ENCODE assay signal across 11 cellular contexts in genomic region chr14:99188721-99189120, GRCh38.
DNase-seq lines count a peak whose midpoint lies in the region; ATAC-seq and TF ChIP-seq lines count a peak whose summit lies in the region.
"Had no signal": no experiment of that assay in that cellular context is flagged by ENCODE, and none has a peak within 500 bp of the region (broad histone marks: within the 10 kb centered on the region; RNA-seq: fewer than 3 reads in every experiment).

No MANE protein-coding gene starts in this region.

- H2BK120ac ChIP-seq in H9 (ENCODE audit: low read depth, low read length, poor library complexity, severe bottlenecking) = no peak overlapping the region

- H3K36me3 ChIP-seq in transverse colon = no peaks in the 10 kb centered on the region

- ATAC-seq in activated naive CD8-positive, alpha-beta T cell treated with anti-CD3 and anti-CD28 coated beads, Interleukin-2, amount 50 U/mL, for 24 hours = no peak
- ATAC-seq in natural killer cell treated with Interleukin-12 subunit alpha and Interleukin-12 subunit beta and Interleukin-15 and Interleukin-18, amount 100 ng/mL, for 72 hours = peak in 1 of 2 donors; percentile 22

- H3K27ac ChIP-seq in H9 (ENCODE audit: insufficient read length, low read depth, low read length) = no peak overlapping the region
- H3K27ac ChIP-seq in transverse colon = no peak overlapping the region

- H4K8ac ChIP-seq in H9 (replicated peaks; ENCODE audit: insufficient read length, low read depth, low read length) = no peak overlapping the region

- H4K91ac ChIP-seq in H9 (ENCODE audit: insufficient read length, low read depth, low read length) = no peak overlapping the region

- no peak overlapping the region for H3K4me3 Mint-ChIP-seq in H9
- H3K4me3 Mint-ChIP-seq in T-helper 2 cell treated with Interferon-gamma antibody and Interleukin-4, amounts not matched to agents 5 μg/mL and 100 μg/mL, for 36 hours = peak overlapping the region; percentile 86
- H3K4me3 Mint-ChIP-seq in activated naive CD8-positive, alpha-beta T cell treated with anti-CD3 and anti-CD28 coated beads, Interleukin-2, amount 50 U/mL, for 24 hours = peak overlapping the region; percentile 76
- H3K4me3 Mint-ChIP-seq in natural killer cell treated with Interleukin-12 subunit alpha and Interleukin-12 subunit beta and Interleukin-15 and Interleukin-18, amount 100 ng/mL, for 72 hours = peak overlapping the region; percentile 71

- no peak overlapping the region for H3K27ac Mint-ChIP-seq in H9
- peak overlapping the region; percentile 90 for H3K27ac Mint-ChIP-seq in T-helper 2 cell treated with Interferon-gamma antibody and Interleukin-4, amounts not matched to agents 5 μg/mL and 100 μg/mL, for 36 hours
- H3K27ac Mint-ChIP-seq in activated naive CD8-positive, alpha-beta T cell treated with anti-CD3 and anti-CD28 coated beads, Interleukin-2, amount 50 U/mL, for 24 hours = peak overlapping the region; percentile 98
- H3K27ac Mint-ChIP-seq in natural killer cell treated with Interleukin-12 subunit alpha and Interleukin-12 subunit beta and Interleukin-15 and Interleukin-18, amount 100 ng/mL, for 72 hours = peak overlapping the region; percentile 66 to 79

- no peak overlapping the region for H3K23ac ChIP-seq in H9 (ENCODE audit: insufficient read length, low read depth, low read length)

- no peak overlapping the region for H3K4me2 ChIP-seq in H9 (ENCODE audit: insufficient read depth, insufficient read length, low read length)
- H3K4me2 ChIP-seq: smooth muscle cell had no signal

- no peak overlapping the region for H2BK15ac ChIP-seq in H9 (ENCODE audit: low read depth, low read length)

- H3K18ac ChIP-seq in H9 (ENCODE audit: insufficient read length, low read depth, low read length) = no peak overlapping the region

- no peak overlapping the region for H3T11ph ChIP-seq in H9 (ENCODE audit: low read length)

- no peaks in the 10 kb centered on the region for H4K20me1 ChIP-seq in H9 (ENCODE audit: control insufficient read depth, insufficient read depth, insufficient read length)

- H4K5ac ChIP-seq in H9 (ENCODE audit: insufficient read length, low read depth, low read length) = no peak overlapping the region

- H3K9ac ChIP-seq in H9 (ENCODE audit: extremely low read depth, insufficient read length, low read length) = no peak overlapping the region

- in situ Hi-C loops in transverse colon (cut with MboI; ENCODE audit: low pct_ligation_motif_present in 1 of 4, low pct_unique_long_range_greater_than_20kb in 1 of 4, low sequenced_read_pairs in 3 of 4) = no loop called here

- no peaks in the 10 kb centered on the region; a peak in 1 of 7 replicates for H3K36me3 Mint-ChIP-seq in H9 (ENCODE audit: insufficient read depth in 1 of 3, low read depth in 3 of 3)
- peaks cover 48% of the 10 kb centered on the region for H3K36me3 Mint-ChIP-seq in T-helper 2 cell treated with Interferon-gamma antibody and Interleukin-4, amounts not matched to agents 5 μg/mL and 100 μg/mL, for 36 hours (ENCODE audit: low read depth)
- H3K36me3 Mint-ChIP-seq in activated naive CD8-positive, alpha-beta T cell treated with anti-CD3 and anti-CD28 coated beads, Interleukin-2, amount 50 U/mL, for 24 hours (ENCODE audit: low read depth) = peaks cover 6% of the 10 kb centered on the region
- no peaks in the 10 kb centered on the region for H3K36me3 Mint-ChIP-seq in natural killer cell treated with Interleukin-12 subunit alpha and Interleukin-12 subunit beta and Interleukin-15 and Interleukin-18, amount 100 ng/mL, for 72 hours

- no peak overlapping the region for H2BK12ac ChIP-seq in H9 (ENCODE audit: insufficient read length, low read depth, low read length)

- no peak overlapping the region for H2BK20ac ChIP-seq in H9 (ENCODE audit: low read depth, low read length, poor library complexity, severe bottlenecking)

- no peak overlapping the region for H3K14ac ChIP-seq in H9 (ENCODE audit: insufficient read depth, low read length)

- H3K4me1 Mint-ChIP-seq in H9 = peaks cover 23 to 29% of the 10 kb centered on the region in 2 experiments
- H3K4me1 Mint-ChIP-seq in T-helper 2 cell treated with Interferon-gamma antibody and Interleukin-4, amounts not matched to agents 5 μg/mL and 100 μg/mL, for 36 hours (ENCODE audit: low read depth) = peaks cover 83% of the 10 kb centered on the region
- peaks cover 92% of the 10 kb centered on the region for H3K4me1 Mint-ChIP-seq in activated naive CD8-positive, alpha-beta T cell treated with anti-CD3 and anti-CD28 coated beads, Interleukin-2, amount 50 U/mL, for 24 hours
- peaks cover 60 to 69% of the 10 kb centered on the region in 2 donors for H3K4me1 Mint-ChIP-seq in natural killer cell treated with Interleukin-12 subunit alpha and Interleukin-12 subunit beta and Interleukin-15 and Interleukin-18, amount 100 ng/mL, for 72 hours (ENCODE audit: low read depth in 2 of 2)

- DNase-seq in H9 (peak; percentile 77), NCI-H2171 (lab: John Stamatoyannopoulos, UW) (no peak), transverse colon (no peak), NCI-H187 (lab: John Stamatoyannopoulos, UW) (no peak)
- peak; percentile 45 for DNase-seq in T-helper 2 cell treated with Interferon-gamma antibody and Interleukin-4, amounts not matched to agents 5 μg/mL and 100 μg/mL, for 36 hours (ENCODE audit: low spot score)
- peak; percentile 67 for DNase-seq in activated naive CD8-positive, alpha-beta T cell treated with anti-CD3 and anti-CD28 coated beads, Interleukin-2, amount 50 U/mL, for 24 hours
- peak; percentile 44 for DNase-seq in natural killer cell treated with Interleukin-12 subunit alpha and Interleukin-12 subunit beta and Interleukin-15 and Interleukin-18, amount 100 ng/mL, for 72 hours (ENCODE audit: low spot score)
- DNase-seq: DND-41; effector CD8-positive, alpha-beta T cell; NCI-H1694 treated with DMSO at 0.1 percent for 48 hours had no signal

- WGBS in H9 (ENCODE audit: extremely low coverage, insufficient read length, low lambda C conversion rate) = no CpG with 5 or more reads among the region's 19 CpGs
- 69 to 92% methylated on average over 9 to 19 of the region's 19 CpGs for WGBS in transverse colon (ENCODE audit: low coverage in 1 of 2), 2 donors

- H3K23me2 ChIP-seq in H9 (ENCODE audit: insufficient read length, low read depth, low read length, poor library complexity, severe bottlenecking) = no peaks in the 10 kb centered on the region

- intact Hi-C loops in transverse colon (cut with DNase I; ENCODE audit: low total_unique reads) = no loop called here

- H3K79me2 ChIP-seq in H9 (ENCODE audit: insufficient read depth, low read length) = no peaks in the 10 kb centered on the region; the same call in 1 of the 2 replicates

- H3K4me1 ChIP-seq in H9 (ENCODE audit: insufficient read depth, low read length) (peaks cover 2% of the 10 kb centered on the region; the same call in 1 of the 2 replicates), transverse colon (peaks cover 0 to 12% (median 8%) of the 10 kb centered on the region in 4 donors)

- no peaks in the 10 kb centered on the region for H3K9me3 Mint-ChIP-seq in H9
- H3K9me3 Mint-ChIP-seq in T-helper 2 cell treated with Interferon-gamma antibody and Interleukin-4, amounts not matched to agents 5 μg/mL and 100 μg/mL, for 36 hours = no peaks in the 10 kb centered on the region
- no peaks in the 10 kb centered on the region for H3K9me3 Mint-ChIP-seq in activated naive CD8-positive, alpha-beta T cell treated with anti-CD3 and anti-CD28 coated beads, Interleukin-2, amount 50 U/mL, for 24 hours
- no peaks in the 10 kb centered on the region for H3K9me3 Mint-ChIP-seq in natural killer cell treated with Interleukin-12 subunit alpha and Interleukin-12 subunit beta and Interleukin-15 and Interleukin-18, amount 100 ng/mL, for 72 hours

- H3K9me3 ChIP-seq in H9 (ENCODE audit: control insufficient read depth, low read depth, low read length) (no peaks in the 10 kb centered on the region), transverse colon (no peaks in the 10 kb centered on the region)

- H2AFZ ChIP-seq in H9 (ENCODE audit: low read length) = no peak overlapping the region

- TF ChIP-seq EP300 in transverse colon (IDR thresholded peaks at IDR 0.05; ENCODE audit: low read depth) = no peak

- no peak overlapping the region for H2BK5ac ChIP-seq in H9 (ENCODE audit: insufficient read length, low read length)

- no peak overlapping the region for H2AK5ac ChIP-seq in H9 (ENCODE audit: insufficient read length, low read length)

- H3K27me3 ChIP-seq in H9 (ENCODE audit: insufficient read depth, low read length) = no peaks in the 10 kb centered on the region
- no peaks in the 10 kb centered on the region for H3K27me3 ChIP-seq in transverse colon

- H3K4me3 ChIP-seq in transverse colon = no peak overlapping the region
- H3K4me3 ChIP-seq: smooth muscle cell had no signal

- H3K4ac ChIP-seq in H9 (ENCODE audit: low read depth, low read length) = no peak overlapping the region

- no peak overlapping the region for H3K56ac ChIP-seq in H9 (ENCODE audit: insufficient read length, low read depth, low read length)

- no peaks in the 10 kb centered on the region for H3K79me1 ChIP-seq in H9 (ENCODE audit: insufficient read depth, low read depth, low read length, poor library complexity, severe bottlenecking)

- no peak for TF ChIP-seq POLR2A in transverse colon (IDR thresholded peaks at IDR 0.05)

- H3K27me3 Mint-ChIP-seq in H9 (ENCODE audit: low read depth) = no peaks in the 10 kb centered on the region; the same call in none of the 2 replicates
- no peaks in the 10 kb centered on the region for H3K27me3 Mint-ChIP-seq in T-helper 2 cell treated with Interferon-gamma antibody and Interleukin-4, amounts not matched to agents 5 μg/mL and 100 μg/mL, for 36 hours (ENCODE audit: low read depth)
- H3K27me3 Mint-ChIP-seq in activated naive CD8-positive, alpha-beta T cell treated with anti-CD3 and anti-CD28 coated beads, Interleukin-2, amount 50 U/mL, for 24 hours = no peaks in the 10 kb centered on the region
- no peaks in the 10 kb centered on the region for H3K27me3 Mint-ChIP-seq in natural killer cell treated with Interleukin-12 subunit alpha and Interleukin-12 subunit beta and Interleukin-15 and Interleukin-18, amount 100 ng/mL, for 72 hours

- TF ChIP-seq CTCF in H9 (conservative IDR thresholded peaks at IDR 0.05) (peak; percentile 77), transverse colon (IDR thresholded peaks at IDR 0.05) (no peak)

Comparison
In these comparisons a context has a peak if more than half of its experiments do, and no peak if none do; other contexts are left out.
1. DNase-seq: peak in H9 (single experiment), T-helper 2 cell treated with Interferon-gamma antibody and Interleukin-4, amounts not matched to agents 5 μg/mL and 100 μg/mL, for 36 hours (single experiment), activated naive CD8-positive, alpha-beta T cell treated with anti-CD3 and anti-CD28 coated beads, Interleukin-2, amount 50 U/mL, for 24 hours (single experiment) and natural killer cell treated with Interleukin-12 subunit alpha and Interleukin-12 subunit beta and Interleukin-15 and Interleukin-18, amount 100 ng/mL, for 72 hours (single experiment); none in NCI-H2171 (single experiment), transverse colon (single experiment) and NCI-H187 (0 of 2).
2. H3K27ac Mint-ChIP-seq: peak in T-helper 2 cell treated with Interferon-gamma antibody and Interleukin-4, amounts not matched to agents 5 μg/mL and 100 μg/mL, for 36 hours (single experiment), activated naive CD8-positive, alpha-beta T cell treated with anti-CD3 and anti-CD28 coated beads, Interleukin-2, amount 50 U/mL, for 24 hours (single experiment) and natural killer cell treated with Interleukin-12 subunit alpha and Interleukin-12 subunit beta and Interleukin-15 and Interleukin-18, amount 100 ng/mL, for 72 hours (2 of 2); none in H9 (0 of 3).
3. H3K4me3 Mint-ChIP-seq: peak in T-helper 2 cell treated with Interferon-gamma antibody and Interleukin-4, amounts not matched to agents 5 μg/mL and 100 μg/mL, for 36 hours (single experiment), activated naive CD8-positive, alpha-beta T cell treated with anti-CD3 and anti-CD28 coated beads, Interleukin-2, amount 50 U/mL, for 24 hours (single experiment) and natural killer cell treated with Interleukin-12 subunit alpha and Interleukin-12 subunit beta and Interleukin-15 and Interleukin-18, amount 100 ng/mL, for 72 hours (single experiment); none in H9 (0 of 2).